ENCODE assay signal across 20 cellular contexts in genomic region chr1:104072915-104073371, GRCh38.
A peak's percentile ranks its signal among the peaks of the same experiment; 100 is the strongest.
DNase-seq lines count a peak whose midpoint lies in the region; ATAC-seq, FAIRE-seq and TF ChIP-seq lines count a peak whose summit lies in the region.
"Had no signal": no experiment of that assay in that cellular context is flagged by ENCODE, and none has a peak within 500 bp of the region (broad histone marks: within the 10 kb centered on the region; RNA-seq: fewer than 3 reads in every experiment).

No MANE protein-coding gene starts in this region.

- H3K79me2 ChIP-seq in K562 (ENCODE audit: control insufficient read depth, insufficient read depth, low read length): no peaks in the 10 kb centered on the region

- in situ Hi-C loops in K562 (cut with MboI): no loop called here

- TF ChIP-seq RAD21 in K562 (CRISPR knock-in tag; conservative IDR thresholded peaks at IDR 0.05 in 1 of 2, IDR thresholded peaks at IDR 0.05 in 1 of 2): no peak

- no peak for TF ChIP-seq CTCF in K562 (IDR thresholded peaks at IDR 0.05 in 2 of 3, conservative IDR thresholded peaks at IDR 0.05 in 1 of 3; ENCODE audit: insufficient read depth in 2 of 3, low read depth in 1 of 3, low read length in 3 of 3)
- TF ChIP-seq CTCF in upper lobe of right lung (IDR thresholded peaks at IDR 0.05): no peak
- no peak for TF ChIP-seq CTCF in natural killer cell (IDR thresholded peaks at IDR 0.05)

- no peak for TF ChIP-seq EP300 in K562 (IDR thresholded peaks at IDR 0.05; ENCODE audit: low read length)

- H3K36me3 ChIP-seq in K562 (ENCODE audit: control insufficient read depth, insufficient read depth, low read length) (no peaks in the 10 kb centered on the region), upper lobe of right lung (no peaks in the 10 kb centered on the region)

- H3K27ac ChIP-seq in K562 (ENCODE audit: extremely low read depth, low read depth, low read length) (no peak overlapping the region), upper lobe of right lung (no peak overlapping the region)

- H3K4me1 ChIP-seq in K562 (replicated peaks in 1 of 2; ENCODE audit: control insufficient read depth in 2 of 2, insufficient read depth in 2 of 2, low read length in 2 of 2) (no peaks in the 10 kb centered on the region), upper lobe of right lung (no peaks in the 10 kb centered on the region)
- H3K4me1 ChIP-seq: Caco-2 had no signal

- no peaks in the 10 kb centered on the region for H3K36me3 Mint-ChIP-seq in activated T-cell treated with anti-CD3 and anti-CD28 coated beads, Interleukin-2, amount 50 U/mL, for 24 hours (ENCODE audit: low read depth)
- peaks cover 0 to 3% of the 10 kb centered on the region in 2 donors for H3K36me3 Mint-ChIP-seq in activated T-cell treated with anti-CD3 and anti-CD28 coated beads, Interleukin-2, amount 50 U/mL, for 72 hours (ENCODE audit: insufficient read depth in 2 of 2)
- H3K36me3 Mint-ChIP-seq in natural killer cell: no peaks in the 10 kb centered on the region
- H3K36me3 Mint-ChIP-seq: CD14-positive monocyte had no signal

- H4K20me1 ChIP-seq in K562 (replicated peaks; ENCODE audit: control insufficient read depth, insufficient read depth, low read length): no peaks in the 10 kb centered on the region

- H3K9me3 ChIP-seq in K562 (replicated peaks; ENCODE audit: control insufficient read depth, insufficient read depth, low read depth, low read length) (no peaks in the 10 kb centered on the region), upper lobe of right lung (no peaks in the 10 kb centered on the region)
- H3K9me3 ChIP-seq: Caco-2, SK-N-SH had no signal

- DNase-seq in activated T-cell treated with anti-CD3 and anti-CD28 coated beads, Interleukin-2, amount 50 U/mL, for 24 hours: no peak
- DNase-seq in activated T-cell treated with anti-CD3 and anti-CD28 coated beads, Interleukin-2, amount 50 U/mL, for 72 hours: no peak
- DNase-seq in NCI-H1105 (lab: John Stamatoyannopoulos, UW): peak; percentile 27
- DNase-seq in K562 (ENCODE audit: extremely low read depth in 1 of 4, low spot score in 3 of 4): peak in 1 of 4 experiments; percentile 11
- no peak for DNase-seq in upper lobe of right lung
- no peak for DNase-seq in natural killer cell
- DNase-seq: Caco-2, GOT3, Karpas-422, MM.1S, NCI-H774, SK-N-SH had no signal

- H3K9me3 Mint-ChIP-seq in activated T-cell treated with anti-CD3 and anti-CD28 coated beads, Interleukin-2, amount 50 U/mL, for 24 hours: peaks cover 18% of the 10 kb centered on the region
- H3K9me3 Mint-ChIP-seq in activated T-cell treated with anti-CD3 and anti-CD28 coated beads, Interleukin-2, amount 50 U/mL, for 72 hours: peaks cover 3 to 4% of the 10 kb centered on the region in 2 donors
- H3K9me3 Mint-ChIP-seq in natural killer cell: peaks cover 4 to 6% of the 10 kb centered on the region in 2 donors

- CTCF ChIA-PET in K562 (lab: Yijun Ruan, JAX; ENCODE audit: low intra/inter-chr PET ratio): no interaction called here

- H3K27me3 ChIP-seq in K562 (ENCODE audit: control insufficient read depth in 2 of 2, insufficient read depth in 2 of 2, low read length in 2 of 2) (no peaks in the 10 kb centered on the region), upper lobe of right lung (no peaks in the 10 kb centered on the region)

- H3K9ac ChIP-seq in K562 (ENCODE audit: insufficient read depth in 1 of 2, low read depth in 2 of 2, low read length in 2 of 2): no peak overlapping the region
- H3K9ac ChIP-seq: SK-N-SH had no signal

- no peaks in the 10 kb centered on the region for H3K27me3 Mint-ChIP-seq in activated T-cell treated with anti-CD3 and anti-CD28 coated beads, Interleukin-2, amount 50 U/mL, for 24 hours
- no peaks in the 10 kb centered on the region for H3K27me3 Mint-ChIP-seq in activated T-cell treated with anti-CD3 and anti-CD28 coated beads, Interleukin-2, amount 50 U/mL, for 72 hours (ENCODE audit: low read depth)
- no peaks in the 10 kb centered on the region for H3K27me3 Mint-ChIP-seq in natural killer cell (ENCODE audit: low read depth in 2 of 2)

- peak overlapping the region; percentile 18 for H3K4me3 Mint-ChIP-seq in activated T-cell treated with anti-CD3 and anti-CD28 coated beads, Interleukin-2, amount 50 U/mL, for 24 hours
- peak overlapping the region in 1 of 2 donors; percentile 27 for H3K4me3 Mint-ChIP-seq in activated T-cell treated with anti-CD3 and anti-CD28 coated beads, Interleukin-2, amount 50 U/mL, for 72 hours
- H3K4me3 Mint-ChIP-seq in natural killer cell: no peak overlapping the region

- no peak for ATAC-seq in activated T-cell treated with anti-CD3 and anti-CD28 coated beads, Interleukin-2, amount 50 U/mL, for 72 hours (replicated peaks in 1 of 2)
- no peak for ATAC-seq in K562
- ATAC-seq in upper lobe of right lung: peak; percentile 48
- ATAC-seq in GM19395 (IDR thresholded peaks at IDR 0.05; ENCODE audit: unreplicated experiment): no peak
- ATAC-seq in natural killer cell: no peak
- no peak for ATAC-seq in HG03108 (IDR thresholded peaks at IDR 0.05; ENCODE audit: unreplicated experiment)
- ATAC-seq: Panc1, Right ventricle myocardium inferior had no signal

- no peaks in the 10 kb centered on the region for H3K4me1 Mint-ChIP-seq in activated T-cell treated with anti-CD3 and anti-CD28 coated beads, Interleukin-2, amount 50 U/mL, for 24 hours (ENCODE audit: low read depth)
- no peaks in the 10 kb centered on the region for H3K4me1 Mint-ChIP-seq in activated T-cell treated with anti-CD3 and anti-CD28 coated beads, Interleukin-2, amount 50 U/mL, for 72 hours (ENCODE audit: low read depth)
- no peaks in the 10 kb centered on the region for H3K4me1 Mint-ChIP-seq in natural killer cell
- H3K4me1 Mint-ChIP-seq: CD14-positive monocyte had no signal

- no peak for FAIRE-seq in K562 (lab: Jason Lieb, UNC)
- FAIRE-seq: G401.6, GM12892, GM19239 had no signal

- no peak overlapping the region for H3K4me2 ChIP-seq in K562 (ENCODE audit: insufficient read depth, low read length)
- H3K4me2 ChIP-seq: SK-N-SH had no signal

- no peaks in the 10 kb centered on the region for H3K9me1 ChIP-seq in K562 (ENCODE audit: control insufficient read depth, insufficient read depth, low read length)

- POLR2A ChIA-PET in K562 (lab: Yijun Ruan, JAX): no interaction called here

- no TSS peak for BruUV-seq in K562 (replicated peaks; lab: Mats Ljungman, UMichigan)

- WGBS in K562 (ENCODE audit: insufficient coverage, low coverage, missing lambda C conversion rate): 0% methylated on average over 23 of the region's 23 CpGs

- intact Hi-C loops in K562 (cut with micrococcal nuclease) (no loop called here), upper lobe of right lung (cut with DNase I) (no loop called here), natural killer cell (cut with micrococcal nuclease) (no loop called here)

- no peak overlapping the region for H3K27ac Mint-ChIP-seq in activated T-cell treated with anti-CD3 and anti-CD28 coated beads, Interleukin-2, amount 50 U/mL, for 24 hours
- no peak overlapping the region for H3K27ac Mint-ChIP-seq in activated T-cell treated with anti-CD3 and anti-CD28 coated beads, Interleukin-2, amount 50 U/mL, for 72 hours
- no peak overlapping the region for H3K27ac Mint-ChIP-seq in natural killer cell
- H3K27ac Mint-ChIP-seq: CD14-positive monocyte had no signal

- H2AFZ ChIP-seq in K562 (ENCODE audit: low read depth, low read length): no peak overlapping the region

- TF ChIP-seq POLR2A in K562 (conservative IDR thresholded peaks at IDR 0.05): no peak

- H3K4me3 ChIP-seq in K562 (peak overlapping the region; percentile 1; the same call in 1 of the 2 replicates), upper lobe of right lung (no peak overlapping the region)

TF ChIP-seq in K562, 482 proteins besides CTCF, POLR2A, EP300 and RAD21 (continues in another document):
- TF ChIP-seq HNRNPH1 (optimal IDR thresholded peaks at IDR 0.05; ENCODE audit: low read depth, low read length) (no peak), CBFB (CRISPR knock-in tag; IDR thresholded peaks at IDR 0.05) (no peak), BRF1 (IDR thresholded peaks at IDR 0.05; ENCODE audit: borderline replicate concordance, extremely low read depth, insufficient read length) (no peak), ZNF398 (CRISPR knock-in tag; IDR thresholded peaks at IDR 0.05) (no peak), GABPB1 (CRISPR knock-in tag; IDR thresholded peaks at IDR 0.05) (peak; percentile 81), TEAD1 (CRISPR knock-in tag; IDR thresholded peaks at IDR 0.05) (no peak), RBM22 (IDR thresholded peaks at IDR 0.05; ENCODE audit: low read depth, low read length, poor library complexity, severe bottlenecking) (no peak), TSC22D4 (tag; IDR thresholded peaks at IDR 0.05) (no peak), ZNF24 (IDR thresholded peaks at IDR 0.05) (no peak), PKNOX1 (IDR thresholded peaks at IDR 0.05) (no peak), XRCC5 (IDR thresholded peaks at IDR 0.05; ENCODE audit: low read depth, low read length) (no peak), GATAD2A (IDR thresholded peaks at IDR 0.05) (no peak), JUNB (CRISPR knock-in tag; conservative IDR thresholded peaks at IDR 0.05) (no peak)
